21 cellular contexts compared by ENCODE assay signal in the genomic region with DNA sequence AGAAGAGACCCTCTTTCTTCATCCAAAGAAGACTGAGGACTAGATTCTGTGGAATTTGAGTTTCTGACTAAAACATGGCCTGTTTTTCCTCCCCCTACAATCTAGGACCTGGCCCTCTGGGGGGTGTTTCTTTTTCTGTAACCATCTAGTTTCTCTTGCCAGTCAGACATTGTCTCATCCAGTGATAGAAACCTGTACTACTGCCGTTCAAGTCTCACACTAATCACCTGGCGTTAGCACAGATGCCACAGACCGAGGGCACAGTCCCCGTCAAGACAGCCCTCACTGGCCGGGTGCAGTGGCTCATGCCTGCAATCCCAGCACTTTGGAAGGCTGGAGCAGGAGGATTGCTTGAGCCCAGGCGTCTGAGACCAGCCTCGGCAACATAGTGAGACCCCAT.
"Had no signal": no experiment of that assay in that cellular context is flagged by ENCODE, and none has a peak within 500 bp of the region (broad histone marks: within the 10 kb centered on the region; RNA-seq: fewer than 3 reads in every experiment).

No MANE protein-coding gene starts in this region.

- H3K27ac ChIP-seq: colonic mucosa, esophagus squamous epithelium, gastroesophageal sphincter, left ventricle myocardium inferior, lower lobe of right lung, thyroid gland, upper lobe of left lung, vagina had no signal

- H3K4me3 ChIP-seq: colonic mucosa, esophagus squamous epithelium, gastroesophageal sphincter, left ventricle myocardium inferior, lower lobe of right lung, smooth muscle cell, thyroid gland, upper lobe of left lung, vagina had no signal

- DNase-seq: colonic mucosa; dermis blood vessel endothelial cell; esophagus squamous epithelium; foreskin fibroblast; glutamatergic neuron; kidney; left cardiac atrium; left ventricle myocardium inferior; lower lobe of right lung; naive B cell; nephron progenitor cell; right cardiac atrium; stimulated activated CD4-positive, alpha-beta T cell treated with anti-CD3 and anti-CD28 coated beads, Interleukin-2, amount 100 ng/mL, for 48 hours; stimulated activated naive CD4-positive, alpha-beta T cell treated with Interleukin-2 at 50 U/mL for 16 hours; thyroid gland; upper lobe of left lung had no signal

- H3K27ac Mint-ChIP-seq: memory B cell, mesothelial cell of epicardium, nephron progenitor cell had no signal

- H3K9me3 ChIP-seq: colonic mucosa, esophagus squamous epithelium, gastroesophageal sphincter, lower lobe of right lung, thyroid gland, upper lobe of left lung, vagina had no signal

- H3K36me3 ChIP-seq: colonic mucosa, esophagus squamous epithelium, gastroesophageal sphincter, left ventricle myocardium inferior, lower lobe of right lung, thyroid gland, upper lobe of left lung, vagina had no signal

- ATAC-seq: gastroesophageal sphincter, left cardiac atrium, lower lobe of right lung, right cardiac atrium had no signal

- H3K4me3 Mint-ChIP-seq: memory B cell, mesothelial cell of epicardium, naive B cell, nephron progenitor cell had no signal

- H3K4me1 ChIP-seq: colonic mucosa, esophagus squamous epithelium, gastroesophageal sphincter, left ventricle myocardium inferior, lower lobe of right lung, upper lobe of left lung, vagina had no signal

- H3K27me3 ChIP-seq: colonic mucosa, esophagus squamous epithelium, gastroesophageal sphincter, thyroid gland, upper lobe of left lung, vagina had no signal

- H3K4me2 ChIP-seq: smooth muscle cell had no signal
